In the genomic region with DNA sequence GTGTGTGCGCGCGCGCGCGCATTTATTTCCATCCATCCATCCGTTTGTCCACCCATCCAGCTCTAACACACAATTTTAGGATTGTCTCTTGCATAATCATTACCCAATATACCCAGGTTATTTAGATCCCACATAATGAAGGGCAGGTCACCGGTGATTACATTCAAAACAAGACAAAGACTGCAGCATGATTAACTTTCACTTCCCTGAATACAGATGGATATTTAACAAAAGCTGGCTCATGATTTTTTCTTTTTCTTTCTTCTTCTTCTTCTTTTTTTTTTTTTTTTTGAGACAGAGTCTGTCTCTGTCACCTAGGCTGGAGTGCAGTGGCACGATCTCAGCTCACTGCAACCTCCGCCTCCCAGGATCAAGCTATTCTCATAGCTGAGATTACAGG, we compare ENCODE assay signal across 18 cellular contexts.
"Had no signal": no experiment of that assay in that cellular context is flagged by ENCODE, and none has a peak within 500 bp of the region (broad histone marks: within the 10 kb centered on the region; RNA-seq: fewer than 3 reads in every experiment).

No MANE protein-coding gene starts in this region.

- H3K27me3 Mint-ChIP-seq: activated naive CD4-positive, alpha-beta T cell treated with anti-CD3 and anti-CD28 coated beads, Interleukin-2, amount 50 U/mL, for 24 hours; activated T-helper 17 cell treated with anti-CD3 and anti-CD28 coated beads, Interleukin-2, amount 50 U/mL, for 72 hours; brain; central memory CD8-positive, alpha-beta T cell; type B pancreatic cell had no signal

- H3K4me3 ChIP-seq: gastroesophageal sphincter, left ventricle myocardium inferior, smooth muscle cell, suprapubic skin had no signal

- H3K36me3 Mint-ChIP-seq: activated naive CD4-positive, alpha-beta T cell treated with anti-CD3 and anti-CD28 coated beads, Interleukin-2, amount 50 U/mL, for 24 hours had no signal

- H3K9me3 ChIP-seq: gastroesophageal sphincter, left ventricle myocardium inferior, suprapubic skin had no signal

- H3K4me3 Mint-ChIP-seq: activated CD4-positive, alpha-beta T cell treated with anti-CD3 and anti-CD28 coated beads, Interleukin-2, amount 10 ng/mL, durations not matched to agents 7 days and 5 days; activated naive CD4-positive, alpha-beta T cell treated with anti-CD3 and anti-CD28 coated beads, Interleukin-2, amount 50 U/mL, for 24 hours; activated T-helper 17 cell treated with anti-CD3 and anti-CD28 coated beads, Interleukin-2, amount 50 U/mL, for 72 hours; brain; central memory CD8-positive, alpha-beta T cell; type B pancreatic cell had no signal

- H3K36me3 ChIP-seq: gastroesophageal sphincter, left ventricle myocardium inferior, suprapubic skin had no signal

- H3K27ac Mint-ChIP-seq: activated CD4-positive, alpha-beta T cell treated with anti-CD3 and anti-CD28 coated beads, Interleukin-2, amount 10 ng/mL, durations not matched to agents 7 days and 5 days; activated naive CD4-positive, alpha-beta T cell treated with anti-CD3 and anti-CD28 coated beads, Interleukin-2, amount 50 U/mL, for 24 hours; activated T-helper 17 cell treated with anti-CD3 and anti-CD28 coated beads, Interleukin-2, amount 50 U/mL, for 72 hours; type B pancreatic cell had no signal

- ATAC-seq: activated T-helper 17 cell treated with anti-CD3 and anti-CD28 coated beads, Interleukin-2, amount 50 U/mL, for 72 hours; gastroesophageal sphincter; right cardiac atrium had no signal

- H3K9me3 Mint-ChIP-seq: activated naive CD4-positive, alpha-beta T cell treated with anti-CD3 and anti-CD28 coated beads, Interleukin-2, amount 50 U/mL, for 24 hours; activated T-helper 17 cell treated with anti-CD3 and anti-CD28 coated beads, Interleukin-2, amount 50 U/mL, for 72 hours; central memory CD8-positive, alpha-beta T cell had no signal

- DNase-seq: activated CD4-positive, alpha-beta T cell treated with anti-CD3 and anti-CD28 coated beads, Interleukin-2, amount 10 ng/mL, durations not matched to agents 7 days and 5 days; activated CD4-positive, CD25-positive, alpha-beta regulatory T cell; activated CD8-positive, alpha-beta memory T cell treated with anti-CD3 and anti-CD28 coated beads for 24 hours; activated T-cell treated with anti-CD3 and anti-CD28 coated beads for 4 hours; amniotic stem cell; cortex of kidney; effector CD8-positive, alpha-beta T cell; left ventricle myocardium inferior; right cardiac atrium; stimulated activated naive CD4-positive, alpha-beta T cell treated with Interleukin-2 at 50 U/mL for 16 hours had no signal
